ENCODE assay signal across 21 cellular contexts in the genomic region with DNA sequence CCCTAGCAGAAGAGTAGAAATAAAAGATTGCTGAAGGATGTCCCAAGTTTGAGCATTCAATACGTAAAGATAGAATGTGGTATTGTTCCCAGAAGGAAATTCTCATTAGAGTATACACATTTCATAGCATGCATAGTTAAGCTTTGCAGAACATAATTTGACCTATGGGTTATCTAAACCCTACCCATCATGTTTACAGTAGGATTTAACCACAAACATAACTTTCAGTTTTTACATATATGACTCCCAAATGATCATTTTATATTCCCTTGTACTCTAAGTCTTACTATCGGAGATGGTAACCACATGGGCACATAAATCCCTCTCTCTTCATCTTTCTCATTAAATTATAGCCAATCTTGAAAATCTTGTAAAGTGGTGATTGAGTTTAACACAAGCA.
"Had no signal": no experiment of that assay in that cellular context is flagged by ENCODE, and none has a peak within 500 bp of the region (broad histone marks: within the 10 kb centered on the region; RNA-seq: fewer than 3 reads in every experiment).

No MANE protein-coding gene starts in this region.

- H3K4me2 ChIP-seq: KMS-11 had no signal

- H3K27me3 Mint-ChIP-seq: activated CD4-positive, alpha-beta memory T cell treated with anti-CD3 and anti-CD28 coated beads, Interleukin-2, amount 10 ng/mL, durations not matched to agents 7 days and 5 days; activated CD4-positive, alpha-beta T cell treated with anti-CD3 and anti-CD28 coated beads, Interleukin-2, amount 10 ng/mL, durations not matched to agents 7 days and 5 days; activated naive CD8-positive, alpha-beta T cell; activated T-cell treated with anti-CD3 and anti-CD28 coated beads, Interleukin-2, amount 50 U/mL, for 24 hours; T-cell had no signal

- H3K27ac ChIP-seq: brain microvascular endothelial cell, cardiac muscle cell, KMS-11, VCaP had no signal

- DNase-seq: activated CD4-positive, alpha-beta memory T cell treated with anti-CD3 and anti-CD28 coated beads, Interleukin-2, amount 10 ng/mL, durations not matched to agents 7 days and 5 days; activated CD4-positive, alpha-beta T cell treated with anti-CD3 and anti-CD28 coated beads, Interleukin-2, amount 10 ng/mL, durations not matched to agents 7 days and 5 days; activated CD4-positive, CD25-positive, alpha-beta regulatory T cell; activated CD8-positive, alpha-beta memory T cell treated with anti-CD3 and anti-CD28 coated beads, Interleukin-2, amount 50 U/mL, for 48 hours; activated effector memory CD4-positive, alpha-beta T cell treated with anti-CD3 and anti-CD28 coated beads, Interleukin-2, amount 50 U/mL, for 16 hours; activated T-cell treated with anti-CD3 and anti-CD28 coated beads, Interleukin-2, amount 50 U/mL, for 24 hours; brain microvascular endothelial cell; NCI-H1092; NCI-H1417; NCI-H1930; NCI-H2171; NCI-H226; NCI-H510A; NCI-H526 treated with DMSO at 0.1 percent for 48 hours; NCI-H82; SIG-M5; T-cell had no signal

- H3K27me3 ChIP-seq: brain microvascular endothelial cell, cardiac muscle cell had no signal

- H3K4me1 Mint-ChIP-seq: activated CD4-positive, alpha-beta memory T cell treated with anti-CD3 and anti-CD28 coated beads, Interleukin-2, amount 10 ng/mL, durations not matched to agents 7 days and 5 days had no signal

- ATAC-seq: T-cell had no signal

- H3K9me3 Mint-ChIP-seq: activated CD4-positive, alpha-beta memory T cell treated with anti-CD3 and anti-CD28 coated beads, Interleukin-2, amount 10 ng/mL, durations not matched to agents 7 days and 5 days; activated CD4-positive, alpha-beta T cell treated with anti-CD3 and anti-CD28 coated beads, Interleukin-2, amount 10 ng/mL, durations not matched to agents 7 days and 5 days; activated T-cell treated with anti-CD3 and anti-CD28 coated beads, Interleukin-2, amount 50 U/mL, for 24 hours; T-cell had no signal

- H3K9ac ChIP-seq: KMS-11 had no signal

- H3K4me3 Mint-ChIP-seq: activated CD4-positive, alpha-beta memory T cell treated with anti-CD3 and anti-CD28 coated beads, Interleukin-2, amount 10 ng/mL, durations not matched to agents 7 days and 5 days; activated CD4-positive, alpha-beta T cell treated with anti-CD3 and anti-CD28 coated beads, Interleukin-2, amount 10 ng/mL, durations not matched to agents 7 days and 5 days; activated naive CD8-positive, alpha-beta T cell; activated T-cell treated with anti-CD3 and anti-CD28 coated beads, Interleukin-2, amount 50 U/mL, for 24 hours; T-cell had no signal

- H3K4me3 ChIP-seq: cardiac muscle cell had no signal

- H3K27ac Mint-ChIP-seq: activated CD4-positive, alpha-beta memory T cell treated with anti-CD3 and anti-CD28 coated beads, Interleukin-2, amount 10 ng/mL, durations not matched to agents 7 days and 5 days; activated CD4-positive, alpha-beta T cell treated with anti-CD3 and anti-CD28 coated beads, Interleukin-2, amount 10 ng/mL, durations not matched to agents 7 days and 5 days had no signal
